22 cellular contexts compared by ENCODE assay signal in genomic region chr2:100641115-100641415, GRCh38.
"Had no signal": no experiment of that assay in that cellular context is flagged by ENCODE, and none has a peak within 500 bp of the region (broad histone marks: within the 10 kb centered on the region; RNA-seq: fewer than 3 reads in every experiment).

No MANE protein-coding gene starts in this region.

- DNase-seq: activated CD4-positive, alpha-beta T cell treated with anti-CD3 and anti-CD28 coated beads for 4 hours; activated CD4-positive, alpha-beta T cell treated with anti-CD3 and anti-CD28 coated beads, Interleukin-2, amount 50 U/mL, for 48 hours; activated CD4-positive, CD25-positive, alpha-beta regulatory T cell; activated effector memory CD4-positive, alpha-beta T cell treated with anti-CD3 and anti-CD28 coated beads, Interleukin-2, amount 50 U/mL, for 16 hours; activated naive CD4-positive, alpha-beta T cell treated with anti-CD3 and anti-CD28 coated beads, Interleukin-2, amount 10 ng/mL, durations not matched to agents 7 days and 5 days; activated T-cell treated with anti-CD3 and anti-CD28 coated beads, Interleukin-2, amount 50 U/mL, for 72 hours; body of pancreas; dermis blood vessel endothelial cell; effector CD8-positive, alpha-beta T cell; foreskin melanocyte; left cardiac atrium; occipital lobe; sigmoid colon; stimulated activated CD4-positive, alpha-beta T cell treated with anti-CD3 and anti-CD28 coated beads, Interleukin-4, amount 100 ng/mL, for 1 hour; stimulated activated naive CD4-positive, alpha-beta T cell treated with Interleukin-2 at 50 U/mL for 16 hours; T1000 had no signal

- H3K4me1 Mint-ChIP-seq: memory B cell had no signal

- H3K27me3 ChIP-seq: body of pancreas, sigmoid colon, vagina had no signal

- H3K36me3 Mint-ChIP-seq: memory B cell, type B pancreatic cell had no signal

- H3K9me3 ChIP-seq: body of pancreas, sigmoid colon, thoracic aorta, vagina had no signal

- H3K27ac Mint-ChIP-seq: activated naive CD4-positive, alpha-beta T cell treated with anti-CD3 and anti-CD28 coated beads, Interleukin-2, amount 10 ng/mL, durations not matched to agents 7 days and 5 days; memory B cell; nephron; type B pancreatic cell had no signal

- H3K36me3 ChIP-seq: sigmoid colon, thoracic aorta, vagina had no signal

- H3K4me3 Mint-ChIP-seq: activated naive CD4-positive, alpha-beta T cell treated with anti-CD3 and anti-CD28 coated beads, Interleukin-2, amount 10 ng/mL, durations not matched to agents 7 days and 5 days; memory B cell; nephron; type B pancreatic cell had no signal

- H3K4me1 ChIP-seq: body of pancreas, sigmoid colon, vagina had no signal

- H3K27ac ChIP-seq: body of pancreas, sigmoid colon, thoracic aorta, vagina had no signal

- H3K9me3 Mint-ChIP-seq: activated T-cell treated with anti-CD3 and anti-CD28 coated beads, Interleukin-2, amount 50 U/mL, for 72 hours; memory B cell; nephron had no signal

- H3K4me3 ChIP-seq: body of pancreas, sigmoid colon, thoracic aorta, vagina had no signal

- ATAC-seq: body of pancreas, esophagus mucosa, left cardiac atrium had no signal
